Comparison of ENCODE assay signal across 10 cellular contexts in the genomic region with DNA sequence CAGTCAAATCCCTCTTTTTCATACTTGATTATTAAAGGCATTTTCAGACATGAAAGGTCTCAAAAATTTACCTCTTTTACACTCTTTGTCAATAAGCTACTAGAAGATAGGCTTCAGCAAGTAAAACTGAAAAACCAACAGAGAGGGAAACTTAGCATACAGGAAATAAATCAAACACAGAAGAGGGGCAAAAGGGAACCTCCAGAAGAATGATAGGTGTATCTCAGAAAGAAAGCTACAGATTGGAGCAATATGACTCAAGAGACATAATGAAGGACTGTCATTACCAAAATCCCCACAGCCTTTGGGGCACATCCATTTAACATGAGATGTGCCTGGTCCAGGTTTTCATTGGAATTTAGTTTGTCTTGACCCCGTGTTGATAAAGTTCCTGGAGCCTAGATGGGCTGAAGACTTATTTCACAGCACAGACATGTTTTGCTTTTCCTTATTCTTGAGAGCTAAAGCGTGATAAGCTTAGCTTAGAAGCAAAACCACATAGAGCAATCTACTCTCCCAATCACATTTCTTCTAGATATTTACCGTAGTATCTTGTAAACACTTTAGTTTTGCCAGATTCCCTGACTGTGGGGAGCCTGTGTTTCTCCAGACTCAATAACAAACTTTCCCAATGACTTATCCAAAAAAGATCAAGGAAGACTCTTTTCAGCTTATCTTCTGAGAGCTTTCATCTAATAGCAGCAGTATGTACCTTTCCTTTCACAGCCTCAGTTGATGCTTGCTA. TPM values are rescaled to one million over a fixed set of nuclear protein-coding genes. Genes with fewer than 3 reads are reported as not detected.
A peak's percentile ranks its signal among the peaks of the same experiment; 100 is the strongest.
DNase-seq lines count a peak whose midpoint lies in the region; ATAC-seq and TF ChIP-seq lines count a peak whose summit lies in the region.
"Had no signal": no experiment of that assay in that cellular context is flagged by ENCODE, and none has a peak within 500 bp of the region (broad histone marks: within the 10 kb centered on the region; RNA-seq: fewer than 3 reads in every experiment).

No MANE protein-coding gene starts in this region.

- H3K36me3 Mint-ChIP-seq in CD14-positive monocyte = peaks cover 46 to 71% of the 10 kb centered on the region in 2 donors
- H3K36me3 Mint-ChIP-seq in activated T-helper 2 cell treated with anti-CD3 and anti-CD28 coated beads, Interferon-gamma antibody, Interleukin-2, Interleukin-4, amounts not matched to agents 10 μg/mL and 5 μg/mL and 100 μg/mL, durations not matched to agents 14 hours and 24 hours and 36 hours (ENCODE audit: low read depth) = peaks cover 45% of the 10 kb centered on the region

- DNase-seq in CD14-positive monocyte (ENCODE audit: low spot score) (no peak), SK-N-DZ (ENCODE audit: low spot score) (no peak), superior temporal gyrus (ENCODE audit: extremely low spot score) (no peak), inferior parietal cortex (ENCODE audit: extremely low spot score) (no peak), NCI-H2227 treated with DMSO at 0.1 percent for 48 hours (lab: John Stamatoyannopoulos, UW) (no peak)
- no peak for DNase-seq in activated T-helper 2 cell treated with anti-CD3 and anti-CD28 coated beads, Interferon-gamma antibody, Interleukin-2, Interleukin-4, amounts not matched to agents 10 μg/mL and 5 μg/mL and 100 μg/mL, durations not matched to agents 14 hours and 24 hours and 36 hours (ENCODE audit: low spot score)
- DNase-seq: NCI-H1092 treated with DMSO at 0.1 percent for 48 hours, right cardiac atrium had no signal

- peaks cover 19% of the 10 kb centered on the region for H3K4me1 Mint-ChIP-seq in CD14-positive monocyte
- peaks cover 30% of the 10 kb centered on the region for H3K4me1 Mint-ChIP-seq in activated T-helper 2 cell treated with anti-CD3 and anti-CD28 coated beads, Interferon-gamma antibody, Interleukin-2, Interleukin-4, amounts not matched to agents 10 μg/mL and 5 μg/mL and 100 μg/mL, durations not matched to agents 14 hours and 24 hours and 36 hours (ENCODE audit: low read depth)

- peak; percentile 74 for ATAC-seq in GM19438 (IDR thresholded peaks at IDR 0.05; ENCODE audit: low read depth, unreplicated experiment)
- peak; percentile 79 for ATAC-seq in HG03064 (IDR thresholded peaks at IDR 0.05; ENCODE audit: low read depth, unreplicated experiment)

- H3K4me3 Mint-ChIP-seq in CD14-positive monocyte = no peak overlapping the region
- H3K4me3 Mint-ChIP-seq in activated T-helper 2 cell treated with anti-CD3 and anti-CD28 coated beads, Interferon-gamma antibody, Interleukin-2, Interleukin-4, amounts not matched to agents 10 μg/mL and 5 μg/mL and 100 μg/mL, durations not matched to agents 14 hours and 24 hours and 36 hours (ENCODE audit: low read depth) = no peak overlapping the region

- peaks cover 0 to 2% (median 2%) of the 10 kb centered on the region in 3 donors for H3K27me3 Mint-ChIP-seq in CD14-positive monocyte (ENCODE audit: low read depth in 3 of 3)
- no peaks in the 10 kb centered on the region for H3K27me3 Mint-ChIP-seq in activated T-helper 2 cell treated with anti-CD3 and anti-CD28 coated beads, Interferon-gamma antibody, Interleukin-2, Interleukin-4, amounts not matched to agents 10 μg/mL and 5 μg/mL and 100 μg/mL, durations not matched to agents 14 hours and 24 hours and 36 hours (ENCODE audit: low read depth)

- intact Hi-C loops in CD14-positive monocyte (cut with micrococcal nuclease) = no loop called here
- intact Hi-C loops in activated T-helper 2 cell treated with anti-CD3 and anti-CD28 coated beads, Interferon-gamma antibody, Interleukin-2, Interleukin-4, amounts not matched to agents 10 μg/mL and 5 μg/mL and 100 μg/mL, durations not matched to agents 14 hours and 24 hours and 36 hours (cut with micrococcal nuclease) = loop anchor here (1.0 to 5.0 kb wide), 3 partner anchors 12 to 250 kb away; partner anchors contain the start of gene LRRFIP2

- peak overlapping the region in 4 of 7 donors; percentile 6 to 57 (median 20) for H3K27ac Mint-ChIP-seq in CD14-positive monocyte
- H3K27ac Mint-ChIP-seq in activated T-helper 2 cell treated with anti-CD3 and anti-CD28 coated beads, Interferon-gamma antibody, Interleukin-2, Interleukin-4, amounts not matched to agents 10 μg/mL and 5 μg/mL and 100 μg/mL, durations not matched to agents 14 hours and 24 hours and 36 hours = peak overlapping the region; percentile 72

- H3K9me3 Mint-ChIP-seq in CD14-positive monocyte = peaks cover 0 to 2% (median 0%) of the 10 kb centered on the region in 7 donors
- H3K9me3 Mint-ChIP-seq in activated T-helper 2 cell treated with anti-CD3 and anti-CD28 coated beads, Interferon-gamma antibody, Interleukin-2, Interleukin-4, amounts not matched to agents 10 μg/mL and 5 μg/mL and 100 μg/mL, durations not matched to agents 14 hours and 24 hours and 36 hours = no peaks in the 10 kb centered on the region

- TF ChIP-seq CTCF in CD14-positive monocyte (IDR thresholded peaks at IDR 0.05) = no peak

RNA-seq across cellular contexts. Expression of gene LRRFIP2, which starts 11.7 kb away (rescaled TPM):
- 10 to 100 TPM; 30.9 to 31.7 TPM for polyA plus RNA-seq in CD14-positive monocyte
- total RNA-seq in activated T-helper 2 cell treated with anti-CD3 and anti-CD28 coated beads, Interferon-gamma antibody, Interleukin-2, Interleukin-4, amounts not matched to agents 10 μg/mL and 5 μg/mL and 100 μg/mL, durations not matched to agents 14 hours and 24 hours and 36 hours = 36.8 and 38.3 TPM in 2 replicates
- polyA plus RNA-seq in SK-N-DZ (2014; cell fraction: cytosol; rRNA removed) = 25.9 and 26.7 TPM in 2 replicates
- 25.4 and 25.6 TPM in 2 replicates for polyA plus RNA-seq in SK-N-DZ (2014; cell fraction: nucleus; rRNA removed)
